ENCODE assay signal across 1 cellular context in genomic region chr20:63653974-63654680, GRCh38.
TF ChIP-seq lines count a peak whose summit lies in the region.

No MANE protein-coding gene starts in this region.

TF ChIP-seq in IMR-90, 13 proteins besides CTCF, POLR2A, EP300 and RAD21:
- TF ChIP-seq CHD1 (IDR thresholded peaks at IDR 0.05; ENCODE audit: low read depth, low read length) (no peak), RCOR1 (IDR thresholded peaks at IDR 0.05; ENCODE audit: insufficient replicate concordance, low read length) (no peak), MAZ (IDR thresholded peaks at IDR 0.05; ENCODE audit: borderline replicate concordance, low read depth, low read length) (no peak), NFE2L2 (IDR thresholded peaks at IDR 0.05; ENCODE audit: low read depth, low read length) (no peak), MXI1 (IDR thresholded peaks at IDR 0.05; ENCODE audit: borderline replicate concordance, low read depth, low read length) (no peak), MAFK (IDR thresholded peaks at IDR 0.05; ENCODE audit: low read depth, low read length) (no peak), CEBPB (IDR thresholded peaks at IDR 0.05; ENCODE audit: low read depth, low read length) (no peak), RFX5 (IDR thresholded peaks at IDR 0.05; ENCODE audit: low read depth, low read length) (no peak), ELK1 (IDR thresholded peaks at IDR 0.05; ENCODE audit: borderline replicate concordance, low read depth, low read length) (no peak), BHLHE40 (IDR thresholded peaks at IDR 0.05; ENCODE audit: low read depth, low read length) (no peak), FOS (IDR thresholded peaks at IDR 0.05; ENCODE audit: low read depth, low read length) (no peak), SMC3 (IDR thresholded peaks at IDR 0.05; ENCODE audit: low read depth, low read length) (no peak)
- TF ChIP-seq, protein P1, sequence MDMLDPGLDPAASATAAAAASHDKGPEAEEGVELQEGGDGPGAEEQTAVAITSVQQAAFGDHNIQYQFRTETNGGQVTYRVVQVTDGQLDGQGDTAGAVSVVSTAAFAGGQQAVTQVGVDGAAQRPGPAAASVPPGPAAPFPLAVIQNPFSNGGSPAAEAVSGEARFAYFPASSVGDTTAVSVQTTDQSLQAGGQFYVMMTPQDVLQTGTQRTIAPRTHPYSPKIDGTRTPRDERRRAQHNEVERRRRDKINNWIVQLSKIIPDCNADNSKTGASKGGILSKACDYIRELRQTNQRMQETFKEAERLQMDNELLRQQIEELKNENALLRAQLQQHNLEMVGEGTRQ (IDR thresholded peaks at IDR 0.05; ENCODE audit: low read depth, low read length): no peak
TF ChIP-seq in IMR-90: peak in this region for 0.
